In genomic region chr17:49822829-49823228, GRCh38 we compare ENCODE assay signal across 19 cellular contexts. TPM values are rescaled to one million over a fixed set of nuclear protein-coding genes. Genes with fewer than 3 reads are reported as not detected.
DNase-seq lines count a peak whose midpoint lies in the region; ATAC-seq and TF ChIP-seq lines count a peak whose summit lies in the region.
"Had no signal": no experiment of that assay in that cellular context is flagged by ENCODE, and none has a peak within 500 bp of the region (broad histone marks: within the 10 kb centered on the region; RNA-seq: fewer than 3 reads in every experiment).

No MANE protein-coding gene starts in this region.

- no peak for DNase-seq in natural killer cell
- DNase-seq in natural killer cell treated with Interleukin-12 subunit alpha and Interleukin-12 subunit beta and Interleukin-15 and Interleukin-18, amount 100 ng/mL, for 72 hours (ENCODE audit: low spot score), result no peak
- DNase-seq in endothelial cell (ENCODE audit: low spot score), result no peak
- no peak for DNase-seq in mesenchymal stem cell
- DNase-seq in DMS79 (lab: John Stamatoyannopoulos, UW), result no peak
- no peak for DNase-seq in effector memory CD8-positive, alpha-beta T cell
- DNase-seq in stimulated activated naive CD4-positive, alpha-beta T cell (lab: John Stamatoyannopoulos, UW), result no peak
- DNase-seq in NCI-H748 treated with DMSO at 0.1 percent for 48 hours (lab: John Stamatoyannopoulos, UW), result no peak
- DNase-seq: activated naive CD8-positive, alpha-beta T cell treated with anti-CD3 and anti-CD28 coated beads for 36 hours; AML-193; cortex of kidney; glutamatergic neuron; NCI-H1105; NCI-H510A; stimulated activated CD8-positive, alpha-beta memory T cell treated with anti-CD3 and anti-CD28 coated beads, Interleukin-4, amount 100 ng/mL, for 48 hours; T-helper 9 cell had no signal

- H3K9ac ChIP-seq in mesenchymal stem cell (ENCODE audit: low read length), result peak overlapping the region; percentile 54

- H3K4me3 ChIP-seq in mesenchymal stem cell (ENCODE audit: insufficient read depth in 1 of 2, low read depth in 1 of 2, low read length in 2 of 2), result no peak overlapping the region
- H3K4me3 ChIP-seq: vagina had no signal

- H3K79me1 ChIP-seq in mesenchymal stem cell (replicated peaks; ENCODE audit: low read length, poor library complexity, severe bottlenecking), result peaks cover 21% of the 10 kb centered on the region

- no peak overlapping the region for H3K18ac ChIP-seq in mesenchymal stem cell (ENCODE audit: low read depth in 1 of 2, low read length in 2 of 2)

- no peak overlapping the region for H3K27ac ChIP-seq in mesenchymal stem cell (ENCODE audit: low read length, poor library complexity, severe bottlenecking)
- H3K27ac ChIP-seq: RWPE1, vagina had no signal

- no peaks in the 10 kb centered on the region for H3K9me3 ChIP-seq in mesenchymal stem cell (ENCODE audit: control insufficient read depth, low read length)
- H3K9me3 ChIP-seq: vagina had no signal

- no peaks in the 10 kb centered on the region for H3K27me3 ChIP-seq in mesenchymal stem cell (ENCODE audit: control insufficient read depth in 1 of 2, insufficient read depth in 1 of 2, low read length in 2 of 2)
- H3K27me3 ChIP-seq: vagina had no signal

- H3K36me3 ChIP-seq in mesenchymal stem cell (ENCODE audit: control insufficient read depth in 1 of 2, insufficient read depth in 2 of 2, low read depth in 1 of 2, low read length in 2 of 2), result peaks cover 22 to 90% of the 10 kb centered on the region in 2 experiments

- peak overlapping the region; percentile 28 for H2AK5ac ChIP-seq in mesenchymal stem cell (ENCODE audit: low read length, severe bottlenecking)

- H3K9me3 Mint-ChIP-seq in natural killer cell, result no peaks in the 10 kb centered on the region
- H3K9me3 Mint-ChIP-seq in natural killer cell treated with Interleukin-12 subunit alpha and Interleukin-12 subunit beta and Interleukin-15 and Interleukin-18, amount 100 ng/mL, for 72 hours, result no peaks in the 10 kb centered on the region
- no peaks in the 10 kb centered on the region for H3K9me3 Mint-ChIP-seq in endothelial cell (ENCODE audit: unreplicated experiment)
- H3K9me3 Mint-ChIP-seq in effector memory CD8-positive, alpha-beta T cell, result no peaks in the 10 kb centered on the region
- H3K9me3 Mint-ChIP-seq: activated naive CD8-positive, alpha-beta T cell treated with anti-CD3 and anti-CD28 coated beads for 36 hours had no signal

- H3K4me1 Mint-ChIP-seq in natural killer cell, result peaks cover 32 to 35% of the 10 kb centered on the region in 2 donors
- peaks cover 18 to 27% of the 10 kb centered on the region in 2 donors for H3K4me1 Mint-ChIP-seq in natural killer cell treated with Interleukin-12 subunit alpha and Interleukin-12 subunit beta and Interleukin-15 and Interleukin-18, amount 100 ng/mL, for 72 hours (ENCODE audit: low read depth in 2 of 2)
- peaks cover 28% of the 10 kb centered on the region for H3K4me1 Mint-ChIP-seq in endothelial cell (ENCODE audit: unreplicated experiment)
- H3K4me1 Mint-ChIP-seq in effector memory CD8-positive, alpha-beta T cell (ENCODE audit: low read depth in 2 of 2), result peaks cover 22 to 27% of the 10 kb centered on the region in 2 donors

- H3K23ac ChIP-seq in mesenchymal stem cell (ENCODE audit: low read length in 2 of 2), result no peak overlapping the region

- no peak overlapping the region for H2BK120ac ChIP-seq in mesenchymal stem cell (ENCODE audit: low read depth, low read length)

- H2BK12ac ChIP-seq in mesenchymal stem cell (ENCODE audit: low read length in 2 of 2), result no peak overlapping the region

- H3K36me3 Mint-ChIP-seq in natural killer cell (peaks cover 47% of the 10 kb centered on the region), endothelial cell (ENCODE audit: low read depth, unreplicated experiment) (peaks cover 64% of the 10 kb centered on the region)
- peaks cover 34% of the 10 kb centered on the region for H3K36me3 Mint-ChIP-seq in natural killer cell treated with Interleukin-12 subunit alpha and Interleukin-12 subunit beta and Interleukin-15 and Interleukin-18, amount 100 ng/mL, for 72 hours
- peaks cover 88% of the 10 kb centered on the region for H3K36me3 Mint-ChIP-seq in effector memory CD8-positive, alpha-beta T cell (ENCODE audit: insufficient read depth)

- 97% methylated on average over 2 of the region's 2 CpGs for WGBS in mesenchymal stem cell

- H3K4me3 Mint-ChIP-seq in natural killer cell (no peak overlapping the region), endothelial cell (ENCODE audit: unreplicated experiment) (peak overlapping the region; percentile 31)
- no peak overlapping the region for H3K4me3 Mint-ChIP-seq in natural killer cell treated with Interleukin-12 subunit alpha and Interleukin-12 subunit beta and Interleukin-15 and Interleukin-18, amount 100 ng/mL, for 72 hours
- no peak overlapping the region for H3K4me3 Mint-ChIP-seq in effector memory CD8-positive, alpha-beta T cell
- H3K4me3 Mint-ChIP-seq: activated naive CD8-positive, alpha-beta T cell treated with anti-CD3 and anti-CD28 coated beads for 36 hours had no signal

- H2AFZ ChIP-seq in mesenchymal stem cell (ENCODE audit: low read depth, low read length), result no peak overlapping the region

- no peak overlapping the region for H2BK5ac ChIP-seq in mesenchymal stem cell (ENCODE audit: low read depth, low read length, poor library complexity, severe bottlenecking)

- H3K27me3 Mint-ChIP-seq in natural killer cell (ENCODE audit: low read depth in 2 of 2) (no peaks in the 10 kb centered on the region), endothelial cell (ENCODE audit: unreplicated experiment) (peaks cover 3% of the 10 kb centered on the region)
- H3K27me3 Mint-ChIP-seq in natural killer cell treated with Interleukin-12 subunit alpha and Interleukin-12 subunit beta and Interleukin-15 and Interleukin-18, amount 100 ng/mL, for 72 hours, result no peaks in the 10 kb centered on the region
- H3K27me3 Mint-ChIP-seq in effector memory CD8-positive, alpha-beta T cell, result no peaks in the 10 kb centered on the region
- H3K27me3 Mint-ChIP-seq: activated naive CD8-positive, alpha-beta T cell treated with anti-CD3 and anti-CD28 coated beads for 36 hours had no signal

- no peak overlapping the region for H3K14ac ChIP-seq in mesenchymal stem cell (ENCODE audit: low read length in 2 of 2)

- peaks cover 3% of the 10 kb centered on the region for H3K4me1 ChIP-seq in mesenchymal stem cell (ENCODE audit: control insufficient read depth, insufficient read depth, low read depth, low read length)

- no peak overlapping the region for H4K8ac ChIP-seq in mesenchymal stem cell (ENCODE audit: low read length)

- H4K91ac ChIP-seq in mesenchymal stem cell (ENCODE audit: low read length), result no peak overlapping the region

- H3K4ac ChIP-seq in mesenchymal stem cell (ENCODE audit: low read depth in 1 of 2, low read length in 2 of 2), result no peak overlapping the region

- no peak overlapping the region for H2BK15ac ChIP-seq in mesenchymal stem cell (ENCODE audit: low read depth, poor library complexity, severe bottlenecking)

- intact Hi-C loops in natural killer cell (cut with micrococcal nuclease), result no loop called here

- TF ChIP-seq CTCF in natural killer cell (IDR thresholded peaks at IDR 0.05) (no peak), endothelial cell (IDR thresholded peaks at IDR 0.05; ENCODE audit: unreplicated experiment) (no peak)

- H3K4me2 ChIP-seq in mesenchymal stem cell (ENCODE audit: low read length, poor library complexity, severe bottlenecking), result no peak overlapping the region

- no peak for ATAC-seq in natural killer cell
- ATAC-seq in natural killer cell treated with Interleukin-12 subunit alpha and Interleukin-12 subunit beta and Interleukin-15 and Interleukin-18, amount 100 ng/mL, for 72 hours, result no peak
- ATAC-seq in effector memory CD8-positive, alpha-beta T cell (replicated peaks), result no peak

- H3K27ac Mint-ChIP-seq in natural killer cell (peak overlapping the region; percentile 24 to 87), endothelial cell (ENCODE audit: unreplicated experiment) (no peak overlapping the region)
- no peak overlapping the region for H3K27ac Mint-ChIP-seq in natural killer cell treated with Interleukin-12 subunit alpha and Interleukin-12 subunit beta and Interleukin-15 and Interleukin-18, amount 100 ng/mL, for 72 hours
- peak overlapping the region in 1 of 2 donors; percentile 67 for H3K27ac Mint-ChIP-seq in effector memory CD8-positive, alpha-beta T cell
- H3K27ac Mint-ChIP-seq: activated naive CD8-positive, alpha-beta T cell treated with anti-CD3 and anti-CD28 coated beads for 36 hours had no signal

RNA-seq across cellular contexts. Expression of gene TAC4, which starts 25.0 kb away (rescaled TPM):
- not detected for total RNA-seq in natural killer cell
- not detected for total RNA-seq in natural killer cell treated with Interleukin-12 subunit alpha and Interleukin-12 subunit beta and Interleukin-15 and Interleukin-18, amount 100 ng/mL, for 72 hours
- not detected for total RNA-seq in endothelial cell (ENCODE audit: unreplicated experiment)
- polyA plus RNA-seq in mesenchymal stem cell (2013, experiment 1 of 2), result not detected
- polyA plus RNA-seq in mesenchymal stem cell (2013, experiment 2 of 2), result not detected
- total RNA-seq: activated naive CD8-positive, alpha-beta T cell treated with anti-CD3 and anti-CD28 coated beads for 36 hours; H4; vagina had no signal

RNA-seq across cellular contexts. Expression of gene KAT7, which starts 34.3 kb away (rescaled TPM):
- total RNA-seq in natural killer cell (100 to 1,000 TPM; 195 to 231 (median 213) TPM), endothelial cell (ENCODE audit: unreplicated experiment) (307 TPM)
- total RNA-seq in natural killer cell treated with Interleukin-12 subunit alpha and Interleukin-12 subunit beta and Interleukin-15 and Interleukin-18, amount 100 ng/mL, for 72 hours, result 10 to 100 TPM; 75.8 to 98.5 TPM
- polyA plus RNA-seq in mesenchymal stem cell (2013, experiment 1 of 2), result 22.5 TPM
- polyA plus RNA-seq in mesenchymal stem cell (2013, experiment 2 of 2), result 25.7 TPM

RNA-seq across cellular contexts. Expression of gene FAM117A, which starts 58.9 kb away (rescaled TPM):
- total RNA-seq in natural killer cell (10 to 100 TPM; 55.2 to 88.4 (median 79.2) TPM), endothelial cell (ENCODE audit: unreplicated experiment) (9.2 TPM)
- total RNA-seq in natural killer cell treated with Interleukin-12 subunit alpha and Interleukin-12 subunit beta and Interleukin-15 and Interleukin-18, amount 100 ng/mL, for 72 hours, result 10 to 100 TPM; 22.4 to 36.4 TPM
- polyA plus RNA-seq in mesenchymal stem cell (2013, experiment 1 of 2), result 6.0 TPM
- polyA plus RNA-seq in mesenchymal stem cell (2013, experiment 2 of 2), result 6.5 TPM

Comparison
In these comparisons a context has a peak if more than half of its experiments do, and no peak if none do; other contexts are left out.
1. H3K27ac Mint-ChIP-seq: peak in natural killer cell (2 of 2); none in natural killer cell treated with Interleukin-12 subunit alpha and Interleukin-12 subunit beta and Interleukin-15 and Interleukin-18, amount 100 ng/mL, for 72 hours (0 of 2) and endothelial cell (single experiment).